6 cellular contexts compared by ENCODE assay signal in the genomic region with DNA sequence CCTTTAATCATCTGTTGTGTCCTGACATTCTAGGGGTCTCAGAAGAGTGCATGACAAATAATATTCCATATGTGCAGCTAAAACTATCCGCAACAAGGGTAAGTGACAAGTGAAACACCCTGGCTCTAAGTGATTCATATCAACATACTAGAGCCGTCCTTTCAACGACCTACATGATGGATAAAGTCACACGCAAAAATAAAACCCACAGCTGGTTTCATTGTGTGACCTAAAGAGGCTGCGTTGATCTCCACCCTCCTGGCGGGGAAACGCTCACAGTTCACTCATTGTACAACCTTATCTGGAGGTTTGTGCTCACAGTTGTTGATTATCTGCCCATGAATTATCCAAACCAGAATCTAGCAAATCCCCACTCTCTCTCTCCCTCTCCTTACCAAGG.
"Had no signal": no experiment of that assay in that cellular context is flagged by ENCODE, and none has a peak within 500 bp of the region (broad histone marks: within the 10 kb centered on the region; RNA-seq: fewer than 3 reads in every experiment).

No MANE protein-coding gene starts in this region.

- ATAC-seq: GM23338, K562 had no signal

- DNase-seq: H9, HCEC 1CT, IMR-90, KG1 had no signal

- H3K4me3 ChIP-seq: GM23338, K562 had no signal
